ENCODE assay signal across 3 cellular contexts in the genomic region with DNA sequence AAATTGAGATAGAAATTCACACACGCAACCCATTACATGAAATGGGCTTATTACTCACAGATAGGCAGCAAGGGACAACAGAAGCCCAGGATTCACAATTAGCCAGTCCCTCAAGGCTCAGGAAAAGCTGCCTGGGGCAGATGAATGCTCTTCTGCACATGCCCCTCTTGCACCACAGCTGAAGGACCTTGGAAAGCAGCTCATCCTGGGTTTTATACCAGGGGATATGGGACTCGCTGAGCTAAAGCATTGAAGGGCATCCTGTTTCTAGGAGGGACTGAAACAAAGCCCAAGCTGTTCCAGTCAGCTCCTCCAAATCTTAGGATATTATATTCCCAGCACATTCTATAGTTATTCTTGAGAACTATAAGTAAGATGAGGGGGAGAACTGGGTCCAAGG.
A peak's percentile ranks its signal among the peaks of the same experiment; 100 is the strongest.
TF ChIP-seq lines count a peak whose summit lies in the region.

No MANE protein-coding gene starts in this region.

TF ChIP-seq in HCT116, 20 proteins besides CTCF, POLR2A, EP300 and RAD21:
- TF ChIP-seq CBX3 (IDR thresholded peaks at IDR 0.05; ENCODE audit: low read depth), result peak; percentile 74
- TF ChIP-seq, protein P1, sequence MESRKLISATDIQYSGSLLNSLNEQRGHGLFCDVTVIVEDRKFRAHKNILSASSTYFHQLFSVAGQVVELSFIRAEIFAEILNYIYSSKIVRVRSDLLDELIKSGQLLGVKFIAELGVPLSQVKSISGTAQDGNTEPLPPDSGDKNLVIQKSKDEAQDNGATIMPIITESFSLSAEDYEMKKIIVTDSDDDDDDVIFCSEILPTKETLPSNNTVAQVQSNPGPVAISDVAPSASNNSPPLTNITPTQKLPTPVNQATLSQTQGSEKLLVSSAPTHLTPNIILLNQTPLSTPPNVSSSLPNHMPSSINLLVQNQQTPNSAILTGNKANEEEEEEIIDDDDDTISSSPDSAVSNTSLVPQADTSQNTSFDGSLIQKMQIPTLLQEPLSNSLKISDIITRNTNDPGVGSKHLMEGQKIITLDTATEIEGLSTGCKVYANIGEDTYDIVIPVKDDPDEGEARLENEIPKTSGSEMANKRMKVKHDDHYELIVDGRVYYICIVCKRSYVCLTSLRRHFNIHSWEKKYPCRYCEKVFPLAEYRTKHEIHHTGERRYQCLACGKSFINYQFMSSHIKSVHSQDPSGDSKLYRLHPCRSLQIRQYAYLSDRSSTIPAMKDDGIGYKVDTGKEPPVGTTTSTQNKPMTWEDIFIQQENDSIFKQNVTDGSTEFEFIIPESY (IDR thresholded peaks at IDR 0.05; ENCODE audit: extremely low read depth, insufficient replicate concordance, low read length), result no peak
- no peak for TF ChIP-seq SIN3A (IDR thresholded peaks at IDR 0.05; ENCODE audit: low read depth)
- TF ChIP-seq TCF7L2 (IDR thresholded peaks at IDR 0.05; ENCODE audit: borderline replicate concordance, extremely low read depth, insufficient read depth, insufficient read length), result no peak
- TF ChIP-seq ZNF274 (IDR thresholded peaks at IDR 0.05; ENCODE audit: low read depth, low read length), result no peak
- no peak for TF ChIP-seq EZH2 (IDR thresholded peaks at IDR 0.05)

TF ChIP-seq in HEK293, 187 proteins besides CTCF, POLR2A, EP300 and RAD21:
- TF ChIP-seq MZF1 (tag by site-specific recombination; IDR thresholded peaks at IDR 0.05; ENCODE audit: borderline replicate concordance), result no peak
- peak; percentile 88 for TF ChIP-seq SETDB1 (IDR thresholded peaks at IDR 0.05; ENCODE audit: insufficient read length, low read length)
- TF ChIP-seq TRIM28 (IDR thresholded peaks at IDR 0.05; ENCODE audit: borderline replicate concordance, low read length), result peak; percentile 69; the same call in 1 of the 2 replicates

TF ChIP-seq in K562, 482 proteins besides CTCF, POLR2A, EP300 and RAD21:
- TF ChIP-seq ZNF133 (CRISPR knock-in tag; IDR thresholded peaks at IDR 0.05) (no peak), CBX8 (IDR thresholded peaks at IDR 0.05; ENCODE audit: borderline replicate concordance, extremely low read depth, low read depth, low read length, poor library complexity, severe bottlenecking) (no peak), ZNF224 (CRISPR knock-in tag; IDR thresholded peaks at IDR 0.05) (peak; percentile 99), ZBTB5 (IDR thresholded peaks at IDR 0.05) (no peak)
- TF ChIP-seq, protein P2, sequence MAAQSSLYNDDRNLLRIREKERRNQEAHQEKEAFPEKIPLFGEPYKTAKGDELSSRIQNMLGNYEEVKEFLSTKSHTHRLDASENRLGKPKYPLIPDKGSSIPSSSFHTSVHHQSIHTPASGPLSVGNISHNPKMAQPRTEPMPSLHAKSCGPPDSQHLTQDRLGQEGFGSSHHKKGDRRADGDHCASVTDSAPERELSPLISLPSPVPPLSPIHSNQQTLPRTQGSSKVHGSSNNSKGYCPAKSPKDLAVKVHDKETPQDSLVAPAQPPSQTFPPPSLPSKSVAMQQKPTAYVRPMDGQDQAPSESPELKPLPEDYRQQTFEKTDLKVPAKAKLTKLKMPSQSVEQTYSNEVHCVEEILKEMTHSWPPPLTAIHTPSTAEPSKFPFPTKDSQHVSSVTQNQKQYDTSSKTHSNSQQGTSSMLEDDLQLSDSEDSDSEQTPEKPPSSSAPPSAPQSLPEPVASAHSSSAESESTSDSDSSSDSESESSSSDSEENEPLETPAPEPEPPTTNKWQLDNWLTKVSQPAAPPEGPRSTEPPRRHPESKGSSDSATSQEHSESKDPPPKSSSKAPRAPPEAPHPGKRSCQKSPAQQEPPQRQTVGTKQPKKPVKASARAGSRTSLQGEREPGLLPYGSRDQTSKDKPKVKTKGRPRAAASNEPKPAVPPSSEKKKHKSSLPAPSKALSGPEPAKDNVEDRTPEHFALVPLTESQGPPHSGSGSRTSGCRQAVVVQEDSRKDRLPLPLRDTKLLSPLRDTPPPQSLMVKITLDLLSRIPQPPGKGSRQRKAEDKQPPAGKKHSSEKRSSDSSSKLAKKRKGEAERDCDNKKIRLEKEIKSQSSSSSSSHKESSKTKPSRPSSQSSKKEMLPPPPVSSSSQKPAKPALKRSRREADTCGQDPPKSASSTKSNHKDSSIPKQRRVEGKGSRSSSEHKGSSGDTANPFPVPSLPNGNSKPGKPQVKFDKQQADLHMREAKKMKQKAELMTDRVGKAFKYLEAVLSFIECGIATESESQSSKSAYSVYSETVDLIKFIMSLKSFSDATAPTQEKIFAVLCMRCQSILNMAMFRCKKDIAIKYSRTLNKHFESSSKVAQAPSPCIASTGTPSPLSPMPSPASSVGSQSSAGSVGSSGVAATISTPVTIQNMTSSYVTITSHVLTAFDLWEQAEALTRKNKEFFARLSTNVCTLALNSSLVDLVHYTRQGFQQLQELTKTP (IDR thresholded peaks at IDR 0.05; ENCODE audit: low read depth in 1 of 2, partially characterized antibody in 2 of 2), result no peak
- TF ChIP-seq, protein P3, sequence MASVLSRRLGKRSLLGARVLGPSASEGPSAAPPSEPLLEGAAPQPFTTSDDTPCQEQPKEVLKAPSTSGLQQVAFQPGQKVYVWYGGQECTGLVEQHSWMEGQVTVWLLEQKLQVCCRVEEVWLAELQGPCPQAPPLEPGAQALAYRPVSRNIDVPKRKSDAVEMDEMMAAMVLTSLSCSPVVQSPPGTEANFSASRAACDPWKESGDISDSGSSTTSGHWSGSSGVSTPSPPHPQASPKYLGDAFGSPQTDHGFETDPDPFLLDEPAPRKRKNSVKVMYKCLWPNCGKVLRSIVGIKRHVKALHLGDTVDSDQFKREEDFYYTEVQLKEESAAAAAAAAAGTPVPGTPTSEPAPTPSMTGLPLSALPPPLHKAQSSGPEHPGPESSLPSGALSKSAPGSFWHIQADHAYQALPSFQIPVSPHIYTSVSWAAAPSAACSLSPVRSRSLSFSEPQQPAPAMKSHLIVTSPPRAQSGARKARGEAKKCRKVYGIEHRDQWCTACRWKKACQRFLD (CRISPR knock-in tag; IDR thresholded peaks at IDR 0.05), result no peak
